In the genomic region with DNA sequence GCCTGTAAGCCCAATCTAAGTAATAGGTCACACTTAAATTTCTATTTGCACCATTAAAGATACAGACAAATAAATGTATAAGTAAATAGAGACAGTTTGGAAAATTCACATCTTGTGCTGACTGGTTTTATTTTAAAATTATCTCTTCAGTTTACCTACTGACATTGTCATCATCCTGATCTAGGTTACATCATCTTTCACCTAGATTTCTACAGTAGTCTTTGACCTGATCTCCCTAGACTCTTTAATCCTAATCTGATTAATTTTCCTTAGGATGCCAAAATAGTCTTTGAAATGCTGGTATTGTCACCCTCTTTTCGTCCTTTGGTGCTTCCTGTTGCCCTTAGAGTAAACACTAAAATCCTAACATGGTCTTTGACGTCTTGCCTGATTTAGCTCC, we compare ENCODE assay signal across 25 cellular contexts.
"Had no signal": no experiment of that assay in that cellular context is flagged by ENCODE, and none has a peak within 500 bp of the region (broad histone marks: within the 10 kb centered on the region; RNA-seq: fewer than 3 reads in every experiment).

No MANE protein-coding gene starts in this region.

- H3K4me1 Mint-ChIP-seq: memory B cell had no signal

- ATAC-seq: esophagus mucosa; heart left ventricle; left lung; lower lobe of right lung; natural killer cell; sciatic nerve; stimulated activated naive B cell treated with anti-CD40 and anti-IgM and Interleukin-4, amounts not matched to agents 10 μg/mL and 1 μg/mL and 100 μg/mL, for 72 hours; stimulated activated naive CD8-positive, alpha-beta T cell treated with anti-CD3 and anti-CD28 coated beads, Interleukin-15, amount 100 ng/mL, for 72 hours; upper lobe of right lung had no signal

- H2AFZ ChIP-seq: parathyroid adenoma had no signal

- H3K4me3 Mint-ChIP-seq: memory B cell; mesothelial cell of epicardium; natural killer cell; stimulated activated naive B cell treated with anti-CD40 and anti-IgM and Interleukin-4, amounts not matched to agents 10 μg/mL and 1 μg/mL and 100 μg/mL, for 72 hours; stimulated activated naive CD8-positive, alpha-beta T cell treated with anti-CD3 and anti-CD28 coated beads, Interleukin-15, amount 100 ng/mL, for 72 hours had no signal

- H3K9ac ChIP-seq: parathyroid adenoma had no signal

- H3K9me3 ChIP-seq: heart left ventricle, left lung, lower lobe of right lung, prostate gland, testis, tibial nerve, upper lobe of right lung, vagina had no signal

- H3K4me1 ChIP-seq: left lung, lower lobe of right lung, parathyroid adenoma, testis had no signal

- H3K27me3 ChIP-seq: heart left ventricle, left lung, spleen, testis, tibial nerve, upper lobe of right lung, vagina had no signal

- H3K27ac ChIP-seq: coronary artery, heart left ventricle, left lung, lower lobe of right lung, parathyroid adenoma, prostate gland, spleen, testis, tibial nerve, upper lobe of right lung, vagina had no signal

- H3K27me3 Mint-ChIP-seq: memory B cell; stimulated activated naive B cell treated with anti-CD40 and anti-IgM and Interleukin-4, amounts not matched to agents 10 μg/mL and 1 μg/mL and 100 μg/mL, for 72 hours; stimulated activated naive CD8-positive, alpha-beta T cell treated with anti-CD3 and anti-CD28 coated beads, Interleukin-15, amount 100 ng/mL, for 72 hours had no signal

- H3K27ac Mint-ChIP-seq: memory B cell; mesothelial cell of epicardium; natural killer cell; stimulated activated naive B cell treated with anti-CD40 and anti-IgM and Interleukin-4, amounts not matched to agents 10 μg/mL and 1 μg/mL and 100 μg/mL, for 72 hours; stimulated activated naive CD8-positive, alpha-beta T cell treated with anti-CD3 and anti-CD28 coated beads, Interleukin-15, amount 100 ng/mL, for 72 hours had no signal

- DNase-seq: effector CD8-positive, alpha-beta T cell; heart left ventricle; hippocampal formation; islet precursor cell; left lung; lower lobe of right lung; natural killer cell; occipital lobe; spleen; stimulated activated CD4-positive, alpha-beta T cell treated with anti-CD3 and anti-CD28 coated beads, Interleukin-15, amount 100 ng/mL, for 24 hours; stimulated activated CD4-positive, alpha-beta T cell treated with anti-CD3 and anti-CD28 coated beads, Interleukin-1b, Interleukin-23, amount 100 ng/mL, for 48 hours; stimulated activated CD4-positive, alpha-beta T cell treated with anti-CD3 and anti-CD28 coated beads, Interleukin-4, amount 100 ng/mL, for 4 hours; stimulated activated naive B cell treated with anti-CD40 and anti-IgM and Interleukin-4, amounts not matched to agents 10 μg/mL and 1 μg/mL and 100 μg/mL, for 72 hours; stimulated activated naive CD8-positive, alpha-beta T cell treated with anti-CD3 and anti-CD28 coated beads, Interleukin-15, amount 100 ng/mL, for 72 hours; testis; upper lobe of right lung had no signal

- H3K9me3 Mint-ChIP-seq: memory B cell; natural killer cell; stimulated activated naive B cell treated with anti-CD40 and anti-IgM and Interleukin-4, amounts not matched to agents 10 μg/mL and 1 μg/mL and 100 μg/mL, for 72 hours; stimulated activated naive CD8-positive, alpha-beta T cell treated with anti-CD3 and anti-CD28 coated beads, Interleukin-15, amount 100 ng/mL, for 72 hours had no signal
